ENCODE assay signal across 17 cellular contexts in genomic region chr22:46288846-46289243, GRCh38.
A peak's percentile ranks its signal among the peaks of the same experiment; 100 is the strongest.
DNase-seq lines count a peak whose midpoint lies in the region; ATAC-seq and TF ChIP-seq lines count a peak whose summit lies in the region.
"Had no signal": no experiment of that assay in that cellular context is flagged by ENCODE, and none has a peak within 500 bp of the region (broad histone marks: within the 10 kb centered on the region; RNA-seq: fewer than 3 reads in every experiment).

No MANE protein-coding gene starts in this region.

- DNase-seq in central memory CD8-positive, alpha-beta T cell (ENCODE audit: low spot score in 2 of 2): no peak
- no peak for DNase-seq in RWPE1 (ENCODE audit: low spot score)
- DNase-seq in stimulated activated CD4-positive, alpha-beta T cell treated with anti-CD3 and anti-CD28 coated beads, Interleukin-12 subunit alpha, Interleukin-12 subunit beta, amount 100 ng/mL, for 4 hours: no peak
- no peak for DNase-seq in HPDE6-E6E7 (ENCODE audit: extremely low spot score)
- DNase-seq: activated B cell treated with CpG ODN at 0.5 μM for 24 hours, foreskin fibroblast, MG63, NCI-H1436 treated with DMSO at 0.1 percent for 48 hours, NCI-H2171 treated with DMSO at 0.1 percent for 48 hours, NCI-H69 had no signal

- H3K27ac Mint-ChIP-seq in central memory CD8-positive, alpha-beta T cell (ENCODE audit: low read depth): peak overlapping the region; percentile 93

- POLR2A ChIA-PET in RWPE1 (lab: Yijun Ruan, JAX; ENCODE audit: low non-redundant PET): no interaction called here

- no peaks in the 10 kb centered on the region for H3K36me3 ChIP-seq in DOHH2 (ENCODE audit: control insufficient read depth, low read length)
- peaks cover 59% of the 10 kb centered on the region for H3K36me3 ChIP-seq in neutrophil

- no peak for TF ChIP-seq CTCF in DOHH2 (IDR thresholded peaks at IDR 0.05; ENCODE audit: low read depth, low read length, poor library complexity, severe bottlenecking)
- no peak for TF ChIP-seq CTCF in neutrophil (IDR thresholded peaks at IDR 0.05)
- no peak for TF ChIP-seq CTCF in RWPE1 (conservative IDR thresholded peaks at IDR 0.05; ENCODE audit: low read depth)

- no peaks in the 10 kb centered on the region for H4K20me1 ChIP-seq in DOHH2 (ENCODE audit: control insufficient read depth, insufficient read depth, low read depth, low read length)

- peaks cover 56% of the 10 kb centered on the region for H3K4me1 Mint-ChIP-seq in central memory CD8-positive, alpha-beta T cell

- no peaks in the 10 kb centered on the region for H3K9me3 ChIP-seq in DOHH2 (ENCODE audit: control insufficient read depth, insufficient read depth, low read length)
- H3K9me3 ChIP-seq in neutrophil: no peaks in the 10 kb centered on the region
- H3K9me3 ChIP-seq: MG63, psoas muscle, SJSA1 had no signal

- H3K4me2 ChIP-seq in DOHH2 (ENCODE audit: low read length): peak overlapping the region; percentile 54

- no peaks in the 10 kb centered on the region for H3K27me3 ChIP-seq in DOHH2 (ENCODE audit: control insufficient read depth, low read length)
- no peaks in the 10 kb centered on the region for H3K27me3 ChIP-seq in neutrophil
- H3K27me3 ChIP-seq: MG63, SJSA1, tibial artery had no signal

- no peaks in the 10 kb centered on the region for H3K9me3 Mint-ChIP-seq in central memory CD8-positive, alpha-beta T cell
- H3K9me3 Mint-ChIP-seq: activated B cell treated with CpG ODN at 0.5 μM for 24 hours had no signal

- H3F3A ChIP-seq in DOHH2 (ENCODE audit: control insufficient read depth, insufficient read depth): peaks cover 2% of the 10 kb centered on the region; the same call in 1 of the 2 replicates

- H3K4me3 ChIP-seq in DOHH2 (ENCODE audit: low read length) (peak overlapping the region; percentile 50; the same call in 1 of the 2 replicates), neutrophil (ENCODE audit: low read depth in 1 of 2, low read length in 1 of 2) (peak overlapping the region; percentile 61 to 65)
- H3K4me3 ChIP-seq: MG63, SJSA1, tibial artery had no signal

- CTCF ChIA-PET in RWPE1 (lab: Yijun Ruan, JAX): no interaction called here

- no peaks in the 10 kb centered on the region for H3K27me3 Mint-ChIP-seq in central memory CD8-positive, alpha-beta T cell
- H3K27me3 Mint-ChIP-seq: activated B cell treated with CpG ODN at 0.5 μM for 24 hours had no signal

- ATAC-seq in GM18907 (IDR thresholded peaks at IDR 0.05; ENCODE audit: unreplicated experiment): peak; percentile 7
- ATAC-seq in central memory CD8-positive, alpha-beta T cell (replicated peaks; ENCODE audit: extremely low read depth, poor library complexity, severe bottlenecking): no peak

- H3K27ac ChIP-seq in DOHH2 (ENCODE audit: low read depth, low read length): no peak overlapping the region
- H3K27ac ChIP-seq in neutrophil: peak overlapping the region; percentile 89
- no peak overlapping the region for H3K27ac ChIP-seq in RWPE1
- H3K27ac ChIP-seq: epithelial cell of prostate, psoas muscle, SJSA1, tibial artery had no signal

- peak overlapping the region; percentile 79 for H3K4me3 Mint-ChIP-seq in central memory CD8-positive, alpha-beta T cell

- no peaks in the 10 kb centered on the region for H3K79me2 ChIP-seq in DOHH2 (ENCODE audit: control insufficient read depth, low read length)

- no peaks in the 10 kb centered on the region for H3K9me2 ChIP-seq in DOHH2 (replicated peaks; ENCODE audit: control insufficient read depth, low read length)

- peaks cover 54% of the 10 kb centered on the region for H3K36me3 Mint-ChIP-seq in central memory CD8-positive, alpha-beta T cell (ENCODE audit: insufficient read depth)

- H3K4me1 ChIP-seq in DOHH2 (ENCODE audit: control insufficient read depth, low read length) (peaks cover 43% of the 10 kb centered on the region), neutrophil (ENCODE audit: control insufficient read depth in 1 of 2, insufficient read depth in 1 of 2, low read depth in 1 of 2, low read length in 1 of 2) (peaks cover 25 to 30% of the 10 kb centered on the region in 2 experiments)
- H3K4me1 ChIP-seq: SJSA1, tibial artery had no signal
